ENCODE assay signal across 23 cellular contexts in genomic region chr4:17081157-17081556, GRCh38.
"Had no signal": no experiment of that assay in that cellular context is flagged by ENCODE, and none has a peak within 500 bp of the region (broad histone marks: within the 10 kb centered on the region; RNA-seq: fewer than 3 reads in every experiment).

No MANE protein-coding gene starts in this region.

- H3K4me3 ChIP-seq: cardiac muscle cell, PC-9 had no signal

- H3K27ac Mint-ChIP-seq: activated CD8-positive, alpha-beta T cell treated with anti-CD3 and anti-CD28 coated beads for 36 hours; activated naive CD4-positive, alpha-beta T cell treated with anti-CD3 and anti-CD28 coated beads, Interleukin-2, amount 10 ng/mL, durations not matched to agents 7 days and 5 days; activated naive CD8-positive, alpha-beta T cell treated with anti-CD3 and anti-CD28 coated beads for 36 hours; activated T-cell treated with anti-CD3 and anti-CD28 coated beads, Interleukin-2, amount 50 U/mL, for 72 hours; activated T-helper 2 cell treated with anti-CD3 and anti-CD28 coated beads, Interferon-gamma antibody, Interleukin-2, Interleukin-4, amounts not matched to agents 10 μg/mL and 5 μg/mL and 100 μg/mL, durations not matched to agents 14 hours and 24 hours and 36 hours; T-helper 1 cell treated with Interleukin-12 subunit alpha and Interleukin-12 subunit beta and Interleukin-4 antibody, amounts not matched to agents 30 μg/mL and 1 μg/mL, for 36 hours had no signal

- H3K36me3 ChIP-seq: brain microvascular endothelial cell, cardiac muscle cell had no signal

- DNase-seq: activated CD4-positive, alpha-beta T cell treated with anti-CD3 and anti-CD28 coated beads for 4 hours; activated CD8-positive, alpha-beta memory T cell treated with anti-CD3 and anti-CD28 coated beads, Interleukin-2, amount 50 U/mL, for 4 hours; activated CD8-positive, alpha-beta T cell treated with anti-CD3 and anti-CD28 coated beads for 36 hours; activated gamma-delta T cell treated with Interleukin-2 at 50 U/mL for 16 hours; activated naive CD4-positive, alpha-beta T cell treated with anti-CD3 and anti-CD28 coated beads, Interleukin-2, amount 10 ng/mL, durations not matched to agents 7 days and 5 days; activated naive CD8-positive, alpha-beta T cell treated with anti-CD3 and anti-CD28 coated beads for 36 hours; activated T-cell treated with anti-CD3 and anti-CD28 coated beads, Interleukin-2, amount 50 U/mL, for 72 hours; brain microvascular endothelial cell; Kasumi-1; KBM-7; NCI-H1092; NCI-H1417; NCI-H1930; NCI-H2171 treated with DMSO at 0.1 percent for 48 hours; NCI-H226; NCI-H526; NCI-H82; PC-9; SHP77 treated with DMSO at 0.1 percent for 48 hours had no signal

- H3K27me3 ChIP-seq: brain microvascular endothelial cell, cardiac muscle cell had no signal

- ATAC-seq: activated CD4-positive, CD25-positive, alpha-beta regulatory T cell treated with anti-CD3 and anti-CD28 coated beads, Interleukin-2, amount 50 U/mL, for 24 hours; activated CD8-positive, alpha-beta T cell treated with anti-CD3 and anti-CD28 coated beads for 36 hours; activated T-cell treated with anti-CD3 and anti-CD28 coated beads, Interleukin-2, amount 50 U/mL, for 72 hours had no signal

- H2AFZ ChIP-seq: PC-9 had no signal

- H3K36me3 Mint-ChIP-seq: activated naive CD4-positive, alpha-beta T cell treated with anti-CD3 and anti-CD28 coated beads, Interleukin-2, amount 10 ng/mL, durations not matched to agents 7 days and 5 days; activated naive CD8-positive, alpha-beta T cell treated with anti-CD3 and anti-CD28 coated beads for 36 hours had no signal

- H3K4me3 Mint-ChIP-seq: activated CD8-positive, alpha-beta T cell treated with anti-CD3 and anti-CD28 coated beads for 36 hours; activated naive CD4-positive, alpha-beta T cell treated with anti-CD3 and anti-CD28 coated beads, Interleukin-2, amount 10 ng/mL, durations not matched to agents 7 days and 5 days; activated naive CD8-positive, alpha-beta T cell treated with anti-CD3 and anti-CD28 coated beads for 36 hours; activated T-cell treated with anti-CD3 and anti-CD28 coated beads, Interleukin-2, amount 50 U/mL, for 72 hours; T-helper 1 cell treated with Interleukin-12 subunit alpha and Interleukin-12 subunit beta and Interleukin-4 antibody, amounts not matched to agents 30 μg/mL and 1 μg/mL, for 36 hours had no signal

- H3K27ac ChIP-seq: brain microvascular endothelial cell, cardiac muscle cell, PC-9 had no signal

- H3K4me1 Mint-ChIP-seq: activated naive CD4-positive, alpha-beta T cell treated with anti-CD3 and anti-CD28 coated beads, Interleukin-2, amount 10 ng/mL, durations not matched to agents 7 days and 5 days; activated naive CD8-positive, alpha-beta T cell treated with anti-CD3 and anti-CD28 coated beads for 36 hours had no signal

- H3K27me3 Mint-ChIP-seq: activated naive CD4-positive, alpha-beta T cell treated with anti-CD3 and anti-CD28 coated beads, Interleukin-2, amount 10 ng/mL, durations not matched to agents 7 days and 5 days had no signal

- H3K9me3 Mint-ChIP-seq: activated CD8-positive, alpha-beta T cell treated with anti-CD3 and anti-CD28 coated beads for 36 hours; activated naive CD8-positive, alpha-beta T cell treated with anti-CD3 and anti-CD28 coated beads for 36 hours; activated T-cell treated with anti-CD3 and anti-CD28 coated beads, Interleukin-2, amount 50 U/mL, for 72 hours; activated T-helper 2 cell treated with anti-CD3 and anti-CD28 coated beads, Interferon-gamma antibody, Interleukin-2, Interleukin-4, amounts not matched to agents 10 μg/mL and 5 μg/mL and 100 μg/mL, durations not matched to agents 14 hours and 24 hours and 36 hours; T-helper 1 cell treated with Interleukin-12 subunit alpha and Interleukin-12 subunit beta and Interleukin-4 antibody, amounts not matched to agents 30 μg/mL and 1 μg/mL, for 36 hours had no signal

- H3K4me2 ChIP-seq: PC-9 had no signal
